Comparison of ENCODE assay signal across 21 cellular contexts in the genomic region with DNA sequence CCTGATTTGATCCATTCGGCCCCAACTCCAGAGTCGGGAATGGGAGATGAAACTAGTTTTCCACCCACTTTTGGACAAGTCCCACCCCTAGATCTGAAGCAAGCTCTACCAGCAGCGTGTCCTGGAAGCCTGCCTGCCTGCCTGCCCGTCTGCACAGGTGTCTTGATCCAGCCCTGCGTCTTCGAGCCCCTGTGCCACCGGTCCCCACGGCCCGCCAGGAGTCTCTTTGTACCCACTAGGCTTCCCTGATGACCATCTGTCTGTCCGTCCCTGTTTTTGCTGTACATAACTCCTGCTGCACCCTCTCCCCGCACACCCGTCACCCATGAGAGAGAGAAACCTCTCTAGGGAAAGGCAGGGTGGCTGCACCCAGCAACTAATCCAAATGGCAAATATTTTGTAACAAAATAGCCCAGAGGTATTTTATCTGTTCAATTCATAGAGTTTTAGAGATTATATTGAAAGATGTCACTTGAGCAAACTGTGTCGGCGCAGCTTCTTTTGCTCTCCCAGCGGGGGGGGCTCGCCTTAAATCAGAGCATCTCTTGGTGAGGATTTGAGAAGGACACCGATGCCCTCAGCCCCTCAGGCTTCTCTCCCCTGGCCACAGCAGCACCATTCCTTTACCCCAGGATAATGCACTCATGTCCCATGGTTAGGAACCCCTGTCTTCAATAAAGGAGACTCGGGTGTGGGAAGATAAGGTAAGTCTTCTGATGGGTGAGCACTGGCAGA. TPM values are rescaled to one million over a fixed set of nuclear protein-coding genes. Genes with fewer than 3 reads are reported as not detected.
"Had no signal": no experiment of that assay in that cellular context is flagged by ENCODE, and none has a peak within 500 bp of the region (broad histone marks: within the 10 kb centered on the region; RNA-seq: fewer than 3 reads in every experiment).

No MANE protein-coding gene starts in this region.

- H3K4me3 ChIP-seq: colonic mucosa, upper lobe of right lung had no signal

- ATAC-seq: foreskin keratinocyte, left ventricle myocardium superior, upper lobe of right lung had no signal

- H3K27ac Mint-ChIP-seq: activated B cell treated with CpG ODN at 0.5 μM for 24 hours; activated CD4-positive, alpha-beta memory T cell treated with anti-CD3 and anti-CD28 coated beads for 36 hours; activated naive CD8-positive, alpha-beta T cell; activated T-helper 1 cell treated with anti-CD3 and anti-CD28 coated beads, Interleukin-12 subunit alpha, Interleukin-12 subunit beta, Interleukin-2, Interleukin-4 antibody, amounts not matched to agents 30 ng/mL and 10 ng/mL and 1 ng/mL, durations not matched to agents 14 hours and 24 hours and 36 hours had no signal

- H3K4me3 Mint-ChIP-seq: activated B cell treated with CpG ODN at 0.5 μM for 24 hours; activated CD4-positive, alpha-beta memory T cell treated with anti-CD3 and anti-CD28 coated beads for 36 hours; activated naive CD8-positive, alpha-beta T cell; activated T-helper 1 cell treated with anti-CD3 and anti-CD28 coated beads, Interleukin-12 subunit alpha, Interleukin-12 subunit beta, Interleukin-2, Interleukin-4 antibody, amounts not matched to agents 30 ng/mL and 10 ng/mL and 1 ng/mL, durations not matched to agents 14 hours and 24 hours and 36 hours had no signal

- H3K4me1 ChIP-seq: colonic mucosa, foreskin keratinocyte had no signal

- H3K9me3 ChIP-seq: colonic mucosa, upper lobe of right lung had no signal

- H3K27ac ChIP-seq: colonic mucosa, foreskin keratinocyte, upper lobe of right lung had no signal

- DNase-seq: activated B cell treated with CpG ODN at 0.5 μM for 24 hours; activated CD4-positive, alpha-beta memory T cell treated with anti-CD3 and anti-CD28 coated beads for 36 hours; activated CD4-positive, alpha-beta T cell treated with anti-CD3 and anti-CD28 coated beads for 4 hours; activated gamma-delta T cell treated with Interleukin-2 at 50 U/mL for 16 hours; activated T-cell treated with anti-CD3 and anti-CD28 coated beads for 4 hours; central memory CD4-positive, alpha-beta T cell; colonic mucosa; foreskin keratinocyte; naive B cell; retina; stimulated activated CD4-positive, alpha-beta T cell treated with anti-CD3 and anti-CD28 coated beads, Interleukin-12 subunit alpha, Interleukin-12 subunit beta, amount 100 ng/mL, for 4 hours; stimulated activated CD4-positive, alpha-beta T cell treated with anti-CD3 and anti-CD28 coated beads, Interleukin-1b, Interleukin-23, amount 100 ng/mL, for 48 hours; stimulated activated CD8-positive, alpha-beta memory T cell treated with anti-CD3 and anti-CD28 coated beads, Interleukin-4, amount 100 ng/mL, for 48 hours; stimulated activated naive CD4-positive, alpha-beta T cell treated with Interleukin-2 at 50 U/mL for 16 hours; upper lobe of right lung had no signal

- H3K27me3 ChIP-seq: colonic mucosa, foreskin keratinocyte, upper lobe of right lung had no signal

- H3K36me3 ChIP-seq: colonic mucosa, upper lobe of right lung had no signal

- H3K36me3 Mint-ChIP-seq: activated CD4-positive, alpha-beta memory T cell treated with anti-CD3 and anti-CD28 coated beads for 36 hours; activated naive CD8-positive, alpha-beta T cell; naive B cell had no signal

- H3K9me3 Mint-ChIP-seq: activated B cell treated with CpG ODN at 0.5 μM for 24 hours; activated CD4-positive, alpha-beta memory T cell treated with anti-CD3 and anti-CD28 coated beads for 36 hours; activated T-helper 1 cell treated with anti-CD3 and anti-CD28 coated beads, Interleukin-12 subunit alpha, Interleukin-12 subunit beta, Interleukin-2, Interleukin-4 antibody, amounts not matched to agents 30 ng/mL and 10 ng/mL and 1 ng/mL, durations not matched to agents 14 hours and 24 hours and 36 hours; naive B cell had no signal

RNA-seq across cellular contexts. Expression of a gene that starts 35.8 kb away (rescaled TPM):
- total RNA-seq: activated B cell treated with CpG ODN at 0.5 μM for 24 hours; activated T-helper 1 cell treated with anti-CD3 and anti-CD28 coated beads, Interleukin-12 subunit alpha, Interleukin-12 subunit beta, Interleukin-2, Interleukin-4 antibody, amounts not matched to agents 30 ng/mL and 10 ng/mL and 1 ng/mL, durations not matched to agents 14 hours and 24 hours and 36 hours; epithelial cell of proximal tubule; fibroblast of lung; foreskin keratinocyte; kidney epithelial cell had no signal
- polyA plus RNA-seq: fibroblast of lung, foreskin keratinocyte had no signal
